1 cellular context compared by ENCODE assay signal in the genomic region with DNA sequence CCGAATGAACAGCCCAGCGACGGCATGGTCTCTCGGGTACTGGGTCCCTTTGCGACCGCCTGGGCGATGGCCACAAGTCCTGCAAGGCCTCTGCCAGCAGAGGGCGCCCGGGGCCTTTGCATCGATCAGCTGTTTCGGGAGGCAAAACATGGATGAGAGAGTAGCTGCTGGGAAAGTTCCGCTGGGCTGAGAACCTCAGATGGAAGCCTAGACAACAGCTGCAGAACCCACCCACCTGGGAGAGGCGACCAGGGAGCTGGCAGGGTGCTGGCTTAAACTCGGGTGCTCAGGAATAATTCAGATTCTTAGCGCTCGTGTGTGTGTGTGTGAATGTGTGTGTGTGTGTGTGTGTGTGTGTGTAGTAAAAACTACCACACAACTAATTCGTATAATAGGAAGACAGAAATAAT.
TF ChIP-seq lines count a peak whose summit lies in the region.

No MANE protein-coding gene starts in this region.

TF ChIP-seq in HepG2, 621 proteins besides CTCF, POLR2A, EP300 and RAD21 (continued from another document and continues in another):
- TF ChIP-seq ZNF687 (CRISPR knock-in tag; IDR thresholded peaks at IDR 0.05), result peak; percentile 32; the same call in 1 of the 2 replicates
- TF ChIP-seq, protein P1, sequence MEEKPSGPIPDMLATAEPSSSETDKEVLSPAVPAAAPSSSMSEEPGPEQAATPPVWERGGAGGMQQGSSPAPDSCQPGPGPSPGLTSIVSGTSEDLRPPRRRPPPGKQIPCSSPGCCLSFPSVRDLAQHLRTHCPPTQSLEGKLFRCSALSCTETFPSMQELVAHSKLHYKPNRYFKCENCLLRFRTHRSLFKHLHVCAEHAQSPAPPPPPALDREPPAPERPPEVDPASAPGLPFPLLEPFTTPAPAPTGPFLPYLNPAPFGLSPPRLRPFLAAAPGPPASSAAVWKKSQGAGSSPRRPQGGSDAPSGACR (CRISPR knock-in tag; IDR thresholded peaks at IDR 0.05), result no peak
- TF ChIP-seq SALL1 (CRISPR knock-in tag; IDR thresholded peaks at IDR 0.05), result peak; percentile 44; the same call in 1 of the 2 replicates
- no peak for TF ChIP-seq ZSCAN9 (CRISPR knock-in tag; IDR thresholded peaks at IDR 0.05; ENCODE audit: borderline replicate concordance)
- no peak for TF ChIP-seq ZNF790 (CRISPR knock-in tag; IDR thresholded peaks at IDR 0.05; ENCODE audit: borderline replicate concordance)
- TF ChIP-seq, protein P2, sequence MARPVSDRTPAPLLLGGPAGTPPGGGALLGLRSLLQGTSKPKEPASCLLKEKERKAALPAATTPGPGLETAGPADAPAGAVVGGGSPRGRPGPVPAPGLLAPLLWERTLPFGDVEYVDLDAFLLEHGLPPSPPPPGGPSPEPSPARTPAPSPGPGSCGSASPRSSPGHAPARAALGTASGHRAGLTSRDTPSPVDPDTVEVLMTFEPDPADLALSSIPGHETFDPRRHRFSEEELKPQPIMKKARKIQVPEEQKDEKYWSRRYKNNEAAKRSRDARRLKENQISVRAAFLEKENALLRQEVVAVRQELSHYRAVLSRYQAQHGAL (CRISPR knock-in tag; IDR thresholded peaks at IDR 0.05; ENCODE audit: not compliant biosample characterization), result no peak
- TF ChIP-seq ZNF12 (CRISPR knock-in tag; IDR thresholded peaks at IDR 0.05), result no peak
- no peak for TF ChIP-seq SP140L (CRISPR knock-in tag; IDR thresholded peaks at IDR 0.05; ENCODE audit: borderline replicate concordance)
- peak; percentile 92 for TF ChIP-seq STAG1 (CRISPR knock-in tag; IDR thresholded peaks at IDR 0.05)
- no peak for TF ChIP-seq ZNF512 (CRISPR knock-in tag; IDR thresholded peaks at IDR 0.05)
- TF ChIP-seq SPEN (CRISPR knock-in tag; IDR thresholded peaks at IDR 0.05; ENCODE audit: low read depth), result no peak
- TF ChIP-seq, protein P3, sequence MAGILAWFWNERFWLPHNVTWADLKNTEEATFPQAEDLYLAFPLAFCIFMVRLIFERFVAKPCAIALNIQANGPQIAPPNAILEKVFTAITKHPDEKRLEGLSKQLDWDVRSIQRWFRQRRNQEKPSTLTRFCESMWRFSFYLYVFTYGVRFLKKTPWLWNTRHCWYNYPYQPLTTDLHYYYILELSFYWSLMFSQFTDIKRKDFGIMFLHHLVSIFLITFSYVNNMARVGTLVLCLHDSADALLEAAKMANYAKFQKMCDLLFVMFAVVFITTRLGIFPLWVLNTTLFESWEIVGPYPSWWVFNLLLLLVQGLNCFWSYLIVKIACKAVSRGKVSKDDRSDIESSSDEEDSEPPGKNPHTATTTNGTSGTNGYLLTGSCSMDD (CRISPR knock-in tag; IDR thresholded peaks at IDR 0.05), result no peak
- TF ChIP-seq RFXAP (CRISPR knock-in tag; IDR thresholded peaks at IDR 0.05; ENCODE audit: borderline replicate concordance), result no peak
- no peak for TF ChIP-seq ZSCAN21 (CRISPR knock-in tag; IDR thresholded peaks at IDR 0.05; ENCODE audit: borderline replicate concordance)
- no peak for TF ChIP-seq ATF1 (CRISPR knock-in tag; IDR thresholded peaks at IDR 0.05)
- TF ChIP-seq, protein P4, sequence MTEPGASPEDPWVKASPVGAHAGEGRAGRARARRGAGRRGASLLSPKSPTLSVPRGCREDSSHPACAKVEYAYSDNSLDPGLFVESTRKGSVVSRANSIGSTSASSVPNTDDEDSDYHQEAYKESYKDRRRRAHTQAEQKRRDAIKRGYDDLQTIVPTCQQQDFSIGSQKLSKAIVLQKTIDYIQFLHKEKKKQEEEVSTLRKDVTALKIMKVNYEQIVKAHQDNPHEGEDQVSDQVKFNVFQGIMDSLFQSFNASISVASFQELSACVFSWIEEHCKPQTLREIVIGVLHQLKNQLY (CRISPR knock-in tag; IDR thresholded peaks at IDR 0.05), result no peak
- no peak for TF ChIP-seq MZF1 (CRISPR knock-in tag; IDR thresholded peaks at IDR 0.05; ENCODE audit: borderline replicate concordance)
- no peak for TF ChIP-seq ZNF879 (CRISPR knock-in tag; IDR thresholded peaks at IDR 0.05)
- TF ChIP-seq, protein P5, sequence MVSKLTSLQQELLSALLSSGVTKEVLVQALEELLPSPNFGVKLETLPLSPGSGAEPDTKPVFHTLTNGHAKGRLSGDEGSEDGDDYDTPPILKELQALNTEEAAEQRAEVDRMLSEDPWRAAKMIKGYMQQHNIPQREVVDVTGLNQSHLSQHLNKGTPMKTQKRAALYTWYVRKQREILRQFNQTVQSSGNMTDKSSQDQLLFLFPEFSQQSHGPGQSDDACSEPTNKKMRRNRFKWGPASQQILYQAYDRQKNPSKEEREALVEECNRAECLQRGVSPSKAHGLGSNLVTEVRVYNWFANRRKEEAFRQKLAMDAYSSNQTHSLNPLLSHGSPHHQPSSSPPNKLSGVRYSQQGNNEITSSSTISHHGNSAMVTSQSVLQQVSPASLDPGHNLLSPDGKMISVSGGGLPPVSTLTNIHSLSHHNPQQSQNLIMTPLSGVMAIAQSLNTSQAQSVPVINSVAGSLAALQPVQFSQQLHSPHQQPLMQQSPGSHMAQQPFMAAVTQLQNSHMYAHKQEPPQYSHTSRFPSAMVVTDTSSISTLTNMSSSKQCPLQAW (CRISPR knock-in tag; IDR thresholded peaks at IDR 0.05), result peak; percentile 18; the same call in 1 of the 2 replicates
- no peak for TF ChIP-seq RBFOX2 (IDR thresholded peaks at IDR 0.05; ENCODE audit: low read depth, low read length)
- peak; percentile 66 for TF ChIP-seq XRCC5 (optimal IDR thresholded peaks at IDR 0.05; ENCODE audit: low read length)
- TF ChIP-seq ZMYM4 (CRISPR knock-in tag; IDR thresholded peaks at IDR 0.05), result no peak
- TF ChIP-seq ZBTB37 (CRISPR knock-in tag; IDR thresholded peaks at IDR 0.05), result no peak
- TF ChIP-seq ZNF337 (CRISPR knock-in tag; IDR thresholded peaks at IDR 0.05; ENCODE audit: borderline replicate concordance, low read depth), result no peak
- TF ChIP-seq HOXA7 (CRISPR knock-in tag; IDR thresholded peaks at IDR 0.05), result no peak
- TF ChIP-seq RORA (CRISPR knock-in tag; IDR thresholded peaks at IDR 0.05), result no peak
- no peak for TF ChIP-seq NFIB (CRISPR knock-in tag; IDR thresholded peaks at IDR 0.05; ENCODE audit: borderline replicate concordance)
- TF ChIP-seq, protein P6, sequence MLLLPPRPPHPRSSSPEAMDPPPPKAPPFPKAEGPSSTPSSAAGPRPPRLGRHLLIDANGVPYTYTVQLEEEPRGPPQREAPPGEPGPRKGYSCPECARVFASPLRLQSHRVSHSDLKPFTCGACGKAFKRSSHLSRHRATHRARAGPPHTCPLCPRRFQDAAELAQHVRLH (CRISPR knock-in tag; IDR thresholded peaks at IDR 0.05; ENCODE audit: borderline replicate concordance, low read depth), result no peak
- TF ChIP-seq MBD4 (IDR thresholded peaks at IDR 0.05; ENCODE audit: borderline replicate concordance, low read length), result no peak
- TF ChIP-seq, protein P7, sequence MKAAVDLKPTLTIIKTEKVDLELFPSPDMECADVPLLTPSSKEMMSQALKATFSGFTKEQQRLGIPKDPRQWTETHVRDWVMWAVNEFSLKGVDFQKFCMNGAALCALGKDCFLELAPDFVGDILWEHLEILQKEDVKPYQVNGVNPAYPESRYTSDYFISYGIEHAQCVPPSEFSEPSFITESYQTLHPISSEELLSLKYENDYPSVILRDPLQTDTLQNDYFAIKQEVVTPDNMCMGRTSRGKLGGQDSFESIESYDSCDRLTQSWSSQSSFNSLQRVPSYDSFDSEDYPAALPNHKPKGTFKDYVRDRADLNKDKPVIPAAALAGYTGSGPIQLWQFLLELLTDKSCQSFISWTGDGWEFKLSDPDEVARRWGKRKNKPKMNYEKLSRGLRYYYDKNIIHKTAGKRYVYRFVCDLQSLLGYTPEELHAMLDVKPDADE (CRISPR knock-in tag; IDR thresholded peaks at IDR 0.05), result no peak
- peak; percentile 62; the same call in 1 of the 2 replicates for TF ChIP-seq KDM2A (CRISPR knock-in tag; IDR thresholded peaks at IDR 0.05; ENCODE audit: borderline replicate concordance, low read depth)
- no peak for TF ChIP-seq ZBTB38 (CRISPR knock-in tag; IDR thresholded peaks at IDR 0.05)
- TF ChIP-seq TEAD2 (CRISPR knock-in tag; IDR thresholded peaks at IDR 0.05), result no peak
- TF ChIP-seq ZNF263 (CRISPR knock-in tag; IDR thresholded peaks at IDR 0.05), result no peak
- TF ChIP-seq ZNF367 (CRISPR knock-in tag; IDR thresholded peaks at IDR 0.05; ENCODE audit: borderline replicate concordance), result no peak
- TF ChIP-seq NPAS2 (CRISPR knock-in tag; IDR thresholded peaks at IDR 0.05; ENCODE audit: borderline replicate concordance), result no peak
- no peak for TF ChIP-seq NR2C2 (CRISPR knock-in tag; IDR thresholded peaks at IDR 0.05; ENCODE audit: borderline replicate concordance)
- TF ChIP-seq ZNF18 (CRISPR knock-in tag; IDR thresholded peaks at IDR 0.05; ENCODE audit: insufficient replicate concordance), result no peak
- no peak for TF ChIP-seq DRAP1 (CRISPR knock-in tag; IDR thresholded peaks at IDR 0.05)
- TF ChIP-seq ZNF329 (CRISPR knock-in tag; IDR thresholded peaks at IDR 0.05; ENCODE audit: low read depth), result no peak
- TF ChIP-seq ZNF333 (CRISPR knock-in tag; IDR thresholded peaks at IDR 0.05; ENCODE audit: borderline replicate concordance), result no peak
- TF ChIP-seq KAT2B (IDR thresholded peaks at IDR 0.05; ENCODE audit: borderline replicate concordance, low read depth, low read length), result no peak
- peak; percentile 17 for TF ChIP-seq HNRNPLL (IDR thresholded peaks at IDR 0.05; ENCODE audit: low read depth, low read length, poor library complexity, severe bottlenecking)
- TF ChIP-seq ZNF260 (CRISPR knock-in tag; IDR thresholded peaks at IDR 0.05; ENCODE audit: borderline replicate concordance, low read depth), result no peak
